In the genomic region with DNA sequence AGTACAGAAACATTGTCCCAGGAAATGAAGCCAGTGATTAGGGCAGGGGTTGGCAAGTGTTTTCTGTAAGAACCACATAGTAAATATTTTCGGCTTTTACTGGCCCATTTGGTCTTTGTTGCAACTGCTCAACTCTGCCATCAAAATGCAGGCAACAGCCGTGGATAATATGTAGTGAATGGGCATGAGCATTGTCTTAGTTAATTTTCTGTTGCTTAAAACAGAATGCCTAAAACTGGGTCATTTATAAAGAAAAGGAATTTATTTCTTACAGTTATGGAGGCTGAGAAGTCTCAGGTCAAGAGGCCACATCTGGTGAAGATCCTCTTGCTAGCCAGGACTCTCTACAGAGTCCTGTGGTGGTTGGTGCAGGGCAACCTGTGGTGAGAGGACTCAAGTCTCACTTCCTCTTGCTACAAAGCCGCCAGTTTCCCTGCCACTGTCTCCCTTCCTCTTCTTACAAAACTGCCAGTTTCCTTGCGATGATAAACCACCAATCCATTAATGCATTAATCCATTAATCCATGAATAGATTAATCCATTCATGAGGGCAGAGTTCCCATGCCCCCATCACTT, we compare ENCODE assay signal across 1 cellular context.
TF ChIP-seq lines count a peak whose summit lies in the region.

No MANE protein-coding gene starts in this region.

TF ChIP-seq in GM12878, 131 proteins besides CTCF, POLR2A, EP300 and RAD21 (continued from another document):
- TF ChIP-seq, protein P1, sequence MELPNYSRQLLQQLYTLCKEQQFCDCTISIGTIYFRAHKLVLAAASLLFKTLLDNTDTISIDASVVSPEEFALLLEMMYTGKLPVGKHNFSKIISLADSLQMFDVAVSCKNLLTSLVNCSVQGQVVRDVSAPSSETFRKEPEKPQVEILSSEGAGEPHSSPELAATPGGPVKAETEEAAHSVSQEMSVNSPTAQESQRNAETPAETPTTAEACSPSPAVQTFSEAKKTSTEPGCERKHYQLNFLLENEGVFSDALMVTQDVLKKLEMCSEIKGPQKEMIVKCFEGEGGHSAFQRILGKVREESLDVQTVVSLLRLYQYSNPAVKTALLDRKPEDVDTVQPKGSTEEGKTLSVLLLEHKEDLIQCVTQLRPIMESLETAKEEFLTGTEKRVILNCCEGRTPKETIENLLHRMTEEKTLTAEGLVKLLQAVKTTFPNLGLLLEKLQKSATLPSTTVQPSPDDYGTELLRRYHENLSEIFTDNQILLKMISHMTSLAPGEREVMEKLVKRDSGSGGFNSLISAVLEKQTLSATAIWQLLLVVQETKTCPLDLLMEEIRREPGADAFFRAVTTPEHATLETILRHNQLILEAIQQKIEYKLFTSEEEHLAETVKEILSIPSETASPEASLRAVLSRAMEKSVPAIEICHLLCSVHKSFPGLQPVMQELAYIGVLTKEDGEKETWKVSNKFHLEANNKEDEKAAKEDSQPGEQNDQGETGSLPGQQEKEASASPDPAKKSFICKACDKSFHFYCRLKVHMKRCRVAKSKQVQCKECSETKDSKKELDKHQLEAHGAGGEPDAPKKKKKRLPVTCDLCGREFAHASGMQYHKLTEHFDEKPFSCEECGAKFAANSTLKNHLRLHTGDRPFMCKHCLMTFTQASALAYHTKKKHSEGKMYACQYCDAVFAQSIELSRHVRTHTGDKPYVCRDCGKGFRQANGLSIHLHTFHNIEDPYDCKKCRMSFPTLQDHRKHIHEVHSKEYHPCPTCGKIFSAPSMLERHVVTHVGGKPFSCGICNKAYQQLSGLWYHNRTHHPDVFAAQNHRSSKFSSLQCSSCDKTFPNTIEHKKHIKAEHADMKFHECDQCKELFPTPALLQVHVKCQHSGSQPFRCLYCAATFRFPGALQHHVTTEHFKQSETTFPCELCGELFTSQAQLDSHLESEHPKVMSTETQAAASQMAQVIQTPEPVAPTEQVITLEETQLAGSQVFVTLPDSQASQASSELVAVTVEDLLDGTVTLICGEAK (IDR thresholded peaks at IDR 0.05; ENCODE audit: borderline replicate concordance), result no peak
- TF ChIP-seq, protein P2, sequence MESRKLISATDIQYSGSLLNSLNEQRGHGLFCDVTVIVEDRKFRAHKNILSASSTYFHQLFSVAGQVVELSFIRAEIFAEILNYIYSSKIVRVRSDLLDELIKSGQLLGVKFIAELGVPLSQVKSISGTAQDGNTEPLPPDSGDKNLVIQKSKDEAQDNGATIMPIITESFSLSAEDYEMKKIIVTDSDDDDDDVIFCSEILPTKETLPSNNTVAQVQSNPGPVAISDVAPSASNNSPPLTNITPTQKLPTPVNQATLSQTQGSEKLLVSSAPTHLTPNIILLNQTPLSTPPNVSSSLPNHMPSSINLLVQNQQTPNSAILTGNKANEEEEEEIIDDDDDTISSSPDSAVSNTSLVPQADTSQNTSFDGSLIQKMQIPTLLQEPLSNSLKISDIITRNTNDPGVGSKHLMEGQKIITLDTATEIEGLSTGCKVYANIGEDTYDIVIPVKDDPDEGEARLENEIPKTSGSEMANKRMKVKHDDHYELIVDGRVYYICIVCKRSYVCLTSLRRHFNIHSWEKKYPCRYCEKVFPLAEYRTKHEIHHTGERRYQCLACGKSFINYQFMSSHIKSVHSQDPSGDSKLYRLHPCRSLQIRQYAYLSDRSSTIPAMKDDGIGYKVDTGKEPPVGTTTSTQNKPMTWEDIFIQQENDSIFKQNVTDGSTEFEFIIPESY (IDR thresholded peaks at IDR 0.05), result no peak
- no peak for TF ChIP-seq TAF1 (IDR thresholded peaks at IDR 0.05; ENCODE audit: borderline replicate concordance, low read depth, low read length)
- TF ChIP-seq DPF2 (IDR thresholded peaks at IDR 0.05), result peak; percentile 76; the same call in 1 of the 2 replicates
- TF ChIP-seq FOS (IDR thresholded peaks at IDR 0.05; ENCODE audit: borderline replicate concordance, extremely low read depth, insufficient read length), result no peak
- TF ChIP-seq, protein P3, sequence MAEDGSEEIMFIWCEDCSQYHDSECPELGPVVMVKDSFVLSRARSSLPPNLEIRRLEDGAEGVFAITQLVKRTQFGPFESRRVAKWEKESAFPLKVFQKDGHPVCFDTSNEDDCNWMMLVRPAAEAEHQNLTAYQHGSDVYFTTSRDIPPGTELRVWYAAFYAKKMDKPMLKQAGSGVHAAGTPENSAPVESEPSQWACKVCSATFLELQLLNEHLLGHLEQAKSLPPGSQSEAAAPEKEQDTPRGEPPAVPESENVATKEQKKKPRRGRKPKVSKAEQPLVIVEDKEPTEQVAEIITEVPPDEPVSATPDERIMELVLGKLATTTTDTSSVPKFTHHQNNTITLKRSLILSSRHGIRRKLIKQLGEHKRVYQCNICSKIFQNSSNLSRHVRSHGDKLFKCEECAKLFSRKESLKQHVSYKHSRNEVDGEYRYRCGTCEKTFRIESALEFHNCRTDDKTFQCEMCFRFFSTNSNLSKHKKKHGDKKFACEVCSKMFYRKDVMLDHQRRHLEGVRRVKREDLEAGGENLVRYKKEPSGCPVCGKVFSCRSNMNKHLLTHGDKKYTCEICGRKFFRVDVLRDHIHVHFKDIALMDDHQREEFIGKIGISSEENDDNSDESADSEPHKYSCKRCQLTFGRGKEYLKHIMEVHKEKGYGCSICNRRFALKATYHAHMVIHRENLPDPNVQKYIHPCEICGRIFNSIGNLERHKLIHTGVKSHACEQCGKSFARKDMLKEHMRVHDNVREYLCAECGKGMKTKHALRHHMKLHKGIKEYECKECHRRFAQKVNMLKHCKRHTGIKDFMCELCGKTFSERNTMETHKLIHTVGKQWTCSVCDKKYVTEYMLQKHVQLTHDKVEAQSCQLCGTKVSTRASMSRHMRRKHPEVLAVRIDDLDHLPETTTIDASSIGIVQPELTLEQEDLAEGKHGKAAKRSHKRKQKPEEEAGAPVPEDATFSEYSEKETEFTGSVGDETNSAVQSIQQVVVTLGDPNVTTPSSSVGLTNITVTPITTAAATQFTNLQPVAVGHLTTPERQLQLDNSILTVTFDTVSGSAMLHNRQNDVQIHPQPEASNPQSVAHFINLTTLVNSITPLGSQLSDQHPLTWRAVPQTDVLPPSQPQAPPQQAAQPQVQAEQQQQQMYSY (CRISPR knock-in tag; IDR thresholded peaks at IDR 0.05), result no peak
- peak; percentile 69 for TF ChIP-seq RUNX3 (IDR thresholded peaks at IDR 0.05; ENCODE audit: low read length)
- TF ChIP-seq BHLHE40 (IDR thresholded peaks at IDR 0.05; ENCODE audit: borderline replicate concordance in 1 of 2, low read depth in 2 of 2, low read length in 1 of 2), result 0 out of 4 replicates have a peak, but pooled peaks of 1 of the 2 experiments have one; percentile 8
- TF ChIP-seq YY1 (IDR thresholded peaks at IDR 0.05; ENCODE audit: low read depth, low read length), result no peak
- TF ChIP-seq HCFC1 (IDR thresholded peaks at IDR 0.05; ENCODE audit: low read length), result no peak
- no peak for TF ChIP-seq POLR2AphosphoS5 (IDR thresholded peaks at IDR 0.05; ENCODE audit: low read length)
- TF ChIP-seq RELA (IDR thresholded peaks at IDR 0.05; ENCODE audit: borderline replicate concordance, partially characterized antibody), result no peak
- TF ChIP-seq JUND (IDR thresholded peaks at IDR 0.05; ENCODE audit: low read depth, low read length), result no peak
- peak; percentile 74 for TF ChIP-seq IKZF1 (conservative IDR thresholded peaks at IDR 0.05)
- TF ChIP-seq RFX5 (IDR thresholded peaks at IDR 0.05; ENCODE audit: low read depth, low read length), result no peak
- 0 out of 2 replicates have a peak, but pooled peaks have one; percentile 36 for TF ChIP-seq EED (IDR thresholded peaks at IDR 0.05; ENCODE audit: low read depth)
- TF ChIP-seq MYC (IDR thresholded peaks at IDR 0.05; ENCODE audit: insufficient read depth, insufficient read length, insufficient replicate concordance, low read length, severe bottlenecking), result no peak
- no peak for TF ChIP-seq CBFB (IDR thresholded peaks at IDR 0.05; ENCODE audit: low read depth)
- peak; percentile 95 for TF ChIP-seq NR2F1 (conservative IDR thresholded peaks at IDR 0.05)
- TF ChIP-seq, protein P4, sequence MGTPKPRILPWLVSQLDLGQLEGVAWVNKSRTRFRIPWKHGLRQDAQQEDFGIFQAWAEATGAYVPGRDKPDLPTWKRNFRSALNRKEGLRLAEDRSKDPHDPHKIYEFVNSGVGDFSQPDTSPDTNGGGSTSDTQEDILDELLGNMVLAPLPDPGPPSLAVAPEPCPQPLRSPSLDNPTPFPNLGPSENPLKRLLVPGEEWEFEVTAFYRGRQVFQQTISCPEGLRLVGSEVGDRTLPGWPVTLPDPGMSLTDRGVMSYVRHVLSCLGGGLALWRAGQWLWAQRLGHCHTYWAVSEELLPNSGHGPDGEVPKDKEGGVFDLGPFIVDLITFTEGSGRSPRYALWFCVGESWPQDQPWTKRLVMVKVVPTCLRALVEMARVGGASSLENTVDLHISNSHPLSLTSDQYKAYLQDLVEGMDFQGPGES (IDR thresholded peaks at IDR 0.05), result no peak
- peak; percentile 47; the same call in 1 of the 2 replicates for TF ChIP-seq GATAD2B (conservative IDR thresholded peaks at IDR 0.05; ENCODE audit: low read depth)
- peak; percentile 95 for TF ChIP-seq SPI1 (IDR thresholded peaks at IDR 0.05; ENCODE audit: borderline replicate concordance, insufficient read depth, low read depth, low read length)
- no peak for TF ChIP-seq PML (IDR thresholded peaks at IDR 0.05; ENCODE audit: low read length)
- TF ChIP-seq MTA2 (IDR thresholded peaks at IDR 0.05; ENCODE audit: low read depth), result 0 out of 2 replicates have a peak, but pooled peaks have one; percentile 16
- no peak for TF ChIP-seq CHD4 (IDR thresholded peaks at IDR 0.05)
